ENCODE assay signal across 22 cellular contexts in genomic region chr2:199588054-199588453, GRCh38.
A peak's percentile ranks its signal among the peaks of the same experiment; 100 is the strongest.
DNase-seq lines count a peak whose midpoint lies in the region; ATAC-seq and TF ChIP-seq lines count a peak whose summit lies in the region.
"Had no signal": no experiment of that assay in that cellular context is flagged by ENCODE, and none has a peak within 500 bp of the region (broad histone marks: within the 10 kb centered on the region; RNA-seq: fewer than 3 reads in every experiment).

No MANE protein-coding gene starts in this region.

- H3K36me3 ChIP-seq in HEK293 (ENCODE audit: control insufficient read depth in 2 of 2, insufficient read depth in 1 of 2, low read length in 2 of 2) (no peaks in the 10 kb centered on the region), left ventricle myocardium inferior (no peaks in the 10 kb centered on the region)
- H3K36me3 ChIP-seq: BLaER1 treated with 17β-estradiol and CSF1 and Interleukin-3, amounts not matched to agents 10 nM and 100 nM had no signal

- H3K27ac ChIP-seq in HEK293 (ENCODE audit: extremely low read depth, low read depth, low read length) (no peak overlapping the region), left ventricle myocardium inferior (replicated peaks) (no peak overlapping the region)
- H3K27ac ChIP-seq: 22Rv1; A549; BLaER1 treated with 17β-estradiol and CSF1 and Interleukin-3, amounts not matched to agents 10 nM and 100 nM; C4-2B had no signal

- H3K4me1 ChIP-seq in HEK293 (ENCODE audit: control insufficient read depth, insufficient read depth, low read length) = peaks cover 9% of the 10 kb centered on the region
- H3K4me1 ChIP-seq in left ventricle myocardium inferior = no peaks in the 10 kb centered on the region
- H3K4me1 ChIP-seq: A549; BLaER1 treated with 17β-estradiol and CSF1 and Interleukin-3, amounts not matched to agents 10 nM and 100 nM had no signal

- no peaks in the 10 kb centered on the region for H3K9me3 ChIP-seq in HEK293 (ENCODE audit: control insufficient read depth, insufficient read depth, low read depth, low read length)
- H3K9me3 ChIP-seq in left ventricle myocardium inferior (replicated peaks) = no peaks in the 10 kb centered on the region
- H3K9me3 ChIP-seq: A549; BLaER1 treated with 17β-estradiol and CSF1 and Interleukin-3, amounts not matched to agents 10 nM and 100 nM had no signal

- CTCF ChIA-PET in HEK293 (lab: Yijun Ruan, JAX) = interaction anchor here (0.6 kb wide), 1 partner anchor 346 kb away, joined by 3 read pairs; no protein-coding TSS in a partner anchor
- CTCF ChIA-PET in WTC11 (lab: Charles Lee) = interaction anchor here (1.5 to 2.6 kb wide), 2 partner anchors 9 to 18 kb away, joined by 4 to 11 read pairs; no protein-coding TSS in a partner anchor

- H3K27me3 ChIP-seq in left ventricle myocardium inferior (ENCODE audit: low read depth) = peaks cover 27% of the 10 kb centered on the region
- H3K27me3 ChIP-seq: BLaER1 treated with 17β-estradiol and CSF1 and Interleukin-3, amounts not matched to agents 10 nM and 100 nM had no signal

- H3K4me3 ChIP-seq in HEK293 (ENCODE audit: low read depth, low read length) (no peak overlapping the region), left ventricle myocardium inferior (no peak overlapping the region)
- H3K4me3 ChIP-seq: A549; BLaER1 treated with 17β-estradiol and CSF1 and Interleukin-3, amounts not matched to agents 10 nM and 100 nM had no signal

- TF ChIP-seq CTCF in HEK293 (tag by site-specific recombination; IDR thresholded peaks at IDR 0.05) = no peak
- TF ChIP-seq CTCF in WTC11 (IDR thresholded peaks at IDR 0.05) = no peak
- TF ChIP-seq CTCF in nephron progenitor cell (IDR thresholded peaks at IDR 0.05) = no peak
- TF ChIP-seq CTCF in left ventricle myocardium inferior (IDR thresholded peaks at IDR 0.05; ENCODE audit: borderline replicate concordance) = no peak

- H3K9me3 Mint-ChIP-seq in WTC11 (no peaks in the 10 kb centered on the region), nephron progenitor cell (no peaks in the 10 kb centered on the region)
- H3K9me3 Mint-ChIP-seq: CD4-positive, alpha-beta T cell had no signal

- POLR2A ChIA-PET in HEK293 (lab: Yijun Ruan, JAX) (no interaction called here), WTC11 (lab: Charles Lee) (no interaction called here)

- no peak overlapping the region for H3K27ac Mint-ChIP-seq in WTC11
- H3K27ac Mint-ChIP-seq in nephron progenitor cell = peak overlapping the region; percentile 78
- H3K27ac Mint-ChIP-seq: B cell; CD4-positive, alpha-beta T cell; CD8-positive, alpha-beta memory T cell had no signal

- intact Hi-C loops in left ventricle myocardium inferior (cut with micrococcal nuclease) = no loop called here

- H3K4me3 Mint-ChIP-seq in WTC11 (no peak overlapping the region), nephron progenitor cell (no peak overlapping the region)
- H3K4me3 Mint-ChIP-seq: B cell; CD4-positive, alpha-beta T cell; CD8-positive, alpha-beta memory T cell had no signal

- H3K27me3 Mint-ChIP-seq in WTC11 (ENCODE audit: low read depth) (peaks cover 2% of the 10 kb centered on the region), nephron progenitor cell (ENCODE audit: low read depth, poor library complexity) (peaks cover 4% of the 10 kb centered on the region)
- H3K27me3 Mint-ChIP-seq: B cell had no signal

- DNase-seq in NCI-H2227 (lab: John Stamatoyannopoulos, UW; ENCODE audit: unreplicated experiment) (peak; percentile 28), WTC11 (ENCODE audit: low spot score) (no peak), nephron progenitor cell (no peak), EL (no peak), left ventricle myocardium inferior (no peak)
- DNase-seq in stimulated activated CD4-positive, alpha-beta T cell treated with anti-CD3 and anti-CD28 coated beads, Interleukin-2, amount 100 ng/mL, for 24 hours = no peak
- DNase-seq: AML-193; CD4-positive, alpha-beta T cell; CD8-positive, alpha-beta memory T cell; COR-L47; DMS 273 treated with DMSO at 0.1 percent for 48 hours; DMS153; DMS53; DMS79; DND-41; GF-D8 had no signal

- H3K36me3 Mint-ChIP-seq in WTC11 (no peaks in the 10 kb centered on the region), nephron progenitor cell (ENCODE audit: low read depth) (no peaks in the 10 kb centered on the region)
- H3K36me3 Mint-ChIP-seq: CD8-positive, alpha-beta memory T cell had no signal

- H3K4me1 Mint-ChIP-seq in WTC11 (peaks cover 27% of the 10 kb centered on the region), nephron progenitor cell (peaks cover 88% of the 10 kb centered on the region)
- H3K4me1 Mint-ChIP-seq: B cell; CD8-positive, alpha-beta memory T cell had no signal

- ATAC-seq in WTC11 = 0 out of 2 replicates have a peak, but pooled peaks have one; percentile 38
- ATAC-seq: A549 had no signal

TF ChIP-seq in HEK293, 187 proteins besides CTCF, POLR2A, EP300 and RAD21 (continues in another document):
- no peak for TF ChIP-seq ZNF174 (tag by site-specific recombination; IDR thresholded peaks at IDR 0.05)
- TF ChIP-seq GLIS2 (tag by site-specific recombination; IDR thresholded peaks at IDR 0.05) = no peak
- TF ChIP-seq YY2 (tag by site-specific recombination; IDR thresholded peaks at IDR 0.05) = no peak
- TF ChIP-seq FEZF1 (tag by site-specific recombination; IDR thresholded peaks at IDR 0.05) = peak; percentile 54
- TF ChIP-seq BCL6B (tag by site-specific recombination; IDR thresholded peaks at IDR 0.05) = no peak
- TF ChIP-seq REPIN1 (tag by site-specific recombination; IDR thresholded peaks at IDR 0.05; ENCODE audit: low read depth) = no peak
- TF ChIP-seq ZNF555 (tag by site-specific recombination; conservative IDR thresholded peaks at IDR 0.05) = no peak
- no peak for TF ChIP-seq ZNF138 (tag by site-specific recombination; IDR thresholded peaks at IDR 0.05; ENCODE audit: borderline replicate concordance)
- TF ChIP-seq ZSCAN30 (tag by site-specific recombination; IDR thresholded peaks at IDR 0.05) = no peak
- no peak for TF ChIP-seq GLI2 (tag by site-specific recombination; IDR thresholded peaks at IDR 0.05; ENCODE audit: borderline replicate concordance, low read depth)

TF ChIP-seq in WTC11, 78 proteins besides CTCF, POLR2A, EP300 and RAD21 (continues in another document):
- TF ChIP-seq SMAD4 (CRISPR knock-in tag; IDR thresholded peaks at IDR 0.05) = no peak
- TF ChIP-seq ATF2 (CRISPR knock-in tag; IDR thresholded peaks at IDR 0.05; ENCODE audit: borderline replicate concordance, low read depth) = no peak
- TF ChIP-seq ZNF281 (CRISPR knock-in tag; IDR thresholded peaks at IDR 0.05) = no peak
- no peak for TF ChIP-seq NR3C1 (CRISPR knock-in tag; conservative IDR thresholded peaks at IDR 0.05; ENCODE audit: low read depth)
- TF ChIP-seq PRDM15 (CRISPR knock-in tag; IDR thresholded peaks at IDR 0.05) = no peak
- no peak for TF ChIP-seq ETV6 (CRISPR knock-in tag; IDR thresholded peaks at IDR 0.05)
